10 cellular contexts compared by ENCODE assay signal in genomic region chr16:15811778-15812750, GRCh38. TPM values are rescaled to one million over a fixed set of nuclear protein-coding genes. Genes with fewer than 3 reads are reported as not detected.
A peak's percentile ranks its signal among the peaks of the same experiment; 100 is the strongest.
DNase-seq lines count a peak whose midpoint lies in the region; ATAC-seq and TF ChIP-seq lines count a peak whose summit lies in the region.
"Had no signal": no experiment of that assay in that cellular context is flagged by ENCODE, and none has a peak within 500 bp of the region (broad histone marks: within the 10 kb centered on the region; RNA-seq: fewer than 3 reads in every experiment).

No MANE protein-coding gene starts in this region.

- peaks cover 0 to 23% (median 0%) of the 10 kb centered on the region in 4 donors for H3K27me3 ChIP-seq in esophagus squamous epithelium

- peaks cover 0 to 13% (median 0%) of the 10 kb centered on the region in 3 donors for H3K9me3 ChIP-seq in esophagus squamous epithelium

- no peaks in the 10 kb centered on the region for H3K36me3 ChIP-seq in esophagus squamous epithelium

- H3K4me3 ChIP-seq in esophagus squamous epithelium: no peak overlapping the region

- H3K4me1 ChIP-seq in esophagus squamous epithelium: peaks cover 0 to 40% (median 3%) of the 10 kb centered on the region in 3 donors

- TF ChIP-seq CTCF in esophagus squamous epithelium (IDR thresholded peaks at IDR 0.05) (no peak), GM10266 (IDR thresholded peaks at IDR 0.05; ENCODE audit: control insufficient read depth, insufficient read depth, low read depth, missing control alignments) (no peak)

- 39 to 52% methylated on average over 12 to 13 of the region's 13 CpGs for WGBS in esophagus squamous epithelium, 2 donors

- ATAC-seq in GM21390 (IDR thresholded peaks at IDR 0.05; ENCODE audit: unreplicated experiment): no peak
- ATAC-seq in left lobe of liver: no peak
- ATAC-seq: naive thymus-derived CD4-positive, alpha-beta T cell had no signal

- intact Hi-C loops in esophagus squamous epithelium (cut with DNase I): no loop called here

- DNase-seq in EL (peak; percentile 90), NCI-H82 (lab: John Stamatoyannopoulos, UW) (peak; percentile 88), esophagus squamous epithelium (lab: John Stamatoyannopoulos, UW) (no peak), renal cortical epithelial cell (ENCODE audit: low read depth) (peak; percentile 30), GM10266 (ENCODE audit: extremely low spot score) (no peak), left lobe of liver (ENCODE audit: low spot score) (no peak), hippocampal formation (lab: John Stamatoyannopoulos, UW) (no peak)
- DNase-seq: activated gamma-delta T cell treated with Interleukin-2 at 50 U/mL for 16 hours; naive thymus-derived CD4-positive, alpha-beta T cell had no signal

- H3K27ac ChIP-seq in esophagus squamous epithelium: peak overlapping the region; percentile 1 to 75 (median 66)

- TF ChIP-seq POLR2A in esophagus squamous epithelium (IDR thresholded peaks at IDR 0.05): no peak

RNA-seq across cellular contexts. Expression of gene MYH11, which starts 44.8 kb away (rescaled TPM):
- total RNA-seq in esophagus squamous epithelium (1,000 to 10,000 TPM in 1 of 4 donors, 100 to 1,000 TPM in 3; 121 to 1,349 (median 217) TPM), renal cortical epithelial cell (0.05 TPM in 1 of 2 replicates, not detected in the other), left lobe of liver (2.7 TPM)

Comparison
In these comparisons a context has a peak if more than half of its experiments do, and no peak if none do; other contexts are left out.
1. DNase-seq: peak in EL (single experiment), NCI-H82 (single experiment) and renal cortical epithelial cell (single experiment); none in esophagus squamous epithelium (single experiment), GM10266 (single experiment), left lobe of liver (single experiment) and hippocampal formation (0 of 2).
2. RNA of gene MYH11, which starts 44.8 kb away (total RNA-seq): 121 to 1,349 TPM in esophagus squamous epithelium; 2.7 TPM in left lobe of liver (single experiment) and 0.05 TPM in renal cortical epithelial cell; every median in the first group is over 10 times any median in the second.